Comparison of ENCODE assay signal across 8 cellular contexts in the genomic region with DNA sequence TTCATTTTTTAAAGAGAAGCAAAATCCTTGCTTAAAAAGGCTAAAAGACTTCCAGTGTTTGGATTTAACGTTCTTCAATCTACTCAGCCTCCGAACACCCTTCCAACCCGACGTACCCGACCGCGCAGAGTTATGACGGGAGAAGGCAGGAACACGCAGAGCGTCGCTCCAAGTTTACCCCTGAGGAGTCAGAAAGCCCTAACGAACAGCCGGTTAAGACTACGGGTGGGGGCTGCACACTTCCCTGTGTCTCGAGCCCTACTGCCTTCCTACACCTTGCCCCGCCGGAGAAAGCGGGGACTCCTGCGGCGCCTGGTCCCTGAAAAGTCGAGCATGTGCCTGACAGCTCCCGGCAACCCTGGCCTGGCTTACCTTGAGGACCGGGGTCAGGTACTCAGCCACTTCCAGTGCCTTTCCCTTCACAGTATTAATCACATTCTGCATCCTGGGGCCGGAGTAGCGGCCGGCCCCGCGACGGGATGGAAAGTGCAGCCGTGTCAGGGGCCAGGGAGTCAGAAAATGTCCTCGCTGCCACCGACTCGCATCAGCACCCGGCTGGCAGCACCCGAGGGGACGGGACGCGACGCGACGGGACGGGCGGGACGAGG. TPM values are rescaled to one million over a fixed set of nuclear protein-coding genes. Genes with fewer than 3 reads are reported as not detected.
A peak's percentile ranks its signal among the peaks of the same experiment; 100 is the strongest.
DNase-seq lines count a peak whose midpoint lies in the region; ATAC-seq and TF ChIP-seq lines count a peak whose summit lies in the region.

No MANE protein-coding gene starts in this region.

- H3K4me2 ChIP-seq in OCI-LY3 (ENCODE audit: low read length) (peak overlapping the region; percentile 87), fibroblast of lung (ENCODE audit: extremely low read depth, insufficient read depth, low read length) (peak overlapping the region; percentile 42)

- H3K4me3 Mint-ChIP-seq in Calu3 (ENCODE audit: low read depth, unreplicated experiment): peak overlapping the region; percentile 83
- peak overlapping the region; percentile 90 for H3K4me3 Mint-ChIP-seq in natural killer cell treated with Interleukin-12 subunit alpha and Interleukin-12 subunit beta and Interleukin-15 and Interleukin-18, amount 100 ng/mL, for 72 hours

- H3K9ac ChIP-seq in OCI-LY3 (ENCODE audit: low read length): peak overlapping the region; percentile 95
- H3K9ac ChIP-seq in fibroblast of lung (ENCODE audit: insufficient read depth, low read length): peak overlapping the region; percentile 81

- peak overlapping the region; percentile 94 for H3K27ac Mint-ChIP-seq in Calu3 (ENCODE audit: unreplicated experiment)
- H3K27ac Mint-ChIP-seq in natural killer cell treated with Interleukin-12 subunit alpha and Interleukin-12 subunit beta and Interleukin-15 and Interleukin-18, amount 100 ng/mL, for 72 hours: peak overlapping the region; percentile 91 to 98

- peaks cover 14% of the 10 kb centered on the region for H3K36me3 ChIP-seq in OCI-LY3 (replicated peaks; ENCODE audit: low read depth, low read length)
- no peaks in the 10 kb centered on the region for H3K36me3 ChIP-seq in fibroblast of lung (ENCODE audit: control insufficient read depth, insufficient read depth, low read length)

- no peaks in the 10 kb centered on the region for H3K27me3 Mint-ChIP-seq in Calu3 (ENCODE audit: unreplicated experiment)
- H3K27me3 Mint-ChIP-seq in natural killer cell treated with Interleukin-12 subunit alpha and Interleukin-12 subunit beta and Interleukin-15 and Interleukin-18, amount 100 ng/mL, for 72 hours: no peaks in the 10 kb centered on the region

- CTCF ChIA-PET in Calu3 (lab: Charles Lee): interaction anchor here (1.0 kb wide), 1 partner anchor 41 kb away, joined by 3 read pairs; no protein-coding TSS in a partner anchor

- H3K79me2 ChIP-seq in OCI-LY3 (ENCODE audit: low read length): peaks cover 52% of the 10 kb centered on the region
- H3K79me2 ChIP-seq in fibroblast of lung (ENCODE audit: control insufficient read depth, insufficient read depth, low read length): peaks cover 42% of the 10 kb centered on the region

- H3K4me1 ChIP-seq in OCI-LY3 (ENCODE audit: low read length) (peaks cover 27% of the 10 kb centered on the region), fibroblast of lung (ENCODE audit: control insufficient read depth, extremely low read depth, insufficient read depth, low read length) (peaks cover 9% of the 10 kb centered on the region)

- no peaks in the 10 kb centered on the region for H3K9me3 Mint-ChIP-seq in Calu3 (ENCODE audit: low read depth, unreplicated experiment)
- H3K9me3 Mint-ChIP-seq in natural killer cell treated with Interleukin-12 subunit alpha and Interleukin-12 subunit beta and Interleukin-15 and Interleukin-18, amount 100 ng/mL, for 72 hours: no peaks in the 10 kb centered on the region

- peaks cover 41% of the 10 kb centered on the region for H3K36me3 Mint-ChIP-seq in Calu3 (ENCODE audit: insufficient read depth, unreplicated experiment)
- H3K36me3 Mint-ChIP-seq in natural killer cell treated with Interleukin-12 subunit alpha and Interleukin-12 subunit beta and Interleukin-15 and Interleukin-18, amount 100 ng/mL, for 72 hours: no peaks in the 10 kb centered on the region

- DNase-seq in Calu3: peak; percentile 66
- peak; percentile 76 for DNase-seq in HK-2 (ENCODE audit: unreplicated experiment)
- DNase-seq in activated T-cell treated with anti-CD3 and anti-CD28 coated beads, Interleukin-2, amount 50 U/mL, for 48 hours: peak; percentile 85 to 90
- peak; percentile 88 for DNase-seq in fibroblast of lung (ENCODE audit: low read depth in 2 of 2)
- DNase-seq in natural killer cell treated with Interleukin-12 subunit alpha and Interleukin-12 subunit beta and Interleukin-15 and Interleukin-18, amount 100 ng/mL, for 72 hours (ENCODE audit: low spot score): peak; percentile 71
- peak; percentile 69 for DNase-seq in stimulated activated naive CD4-positive, alpha-beta T cell treated with Interleukin-2 at 50 U/mL for 16 hours (lab: John Stamatoyannopoulos, UW)

- H3K9me3 ChIP-seq in OCI-LY3 (ENCODE audit: insufficient read depth, low read length): peaks cover 4% of the 10 kb centered on the region; the same call in 1 of the 2 replicates
- no peaks in the 10 kb centered on the region for H3K9me3 ChIP-seq in fibroblast of lung (ENCODE audit: control insufficient read depth, insufficient read depth, low read depth, low read length)

- TF ChIP-seq CTCF in Calu3 (IDR thresholded peaks at IDR 0.05; ENCODE audit: unreplicated experiment) (no peak), OCI-LY3 (IDR thresholded peaks at IDR 0.05; ENCODE audit: low read depth, low read length) (no peak), fibroblast of lung (conservative IDR thresholded peaks at IDR 0.05 in 1 of 2, IDR thresholded peaks at IDR 0.05 in 1 of 2; ENCODE audit: low read depth in 1 of 2, low read length in 2 of 2) (no peak)

- H4K20me1 ChIP-seq in OCI-LY3 (ENCODE audit: insufficient read depth, low read length) (no peaks in the 10 kb centered on the region), fibroblast of lung (ENCODE audit: control insufficient read depth, extremely low read depth, insufficient read depth, low read length) (no peaks in the 10 kb centered on the region)

- BruUV-seq in Calu3 (replicated peaks; lab: Mats Ljungman, UMichigan): no TSS peak

- H3K4me3 ChIP-seq in OCI-LY3 (ENCODE audit: low read length): peak overlapping the region; percentile 94
- H3K4me3 ChIP-seq in fibroblast of lung (replicated peaks in 1 of 4; ENCODE audit: control extremely low read depth in 1 of 4, insufficient read depth in 1 of 4, low read depth in 3 of 4, low read length in 4 of 4): peak overlapping the region; percentile 86 to 98 (median 95)

- peak; percentile 39 for ATAC-seq in GM19463 (IDR thresholded peaks at IDR 0.05; ENCODE audit: unreplicated experiment)
- ATAC-seq in natural killer cell treated with Interleukin-12 subunit alpha and Interleukin-12 subunit beta and Interleukin-15 and Interleukin-18, amount 100 ng/mL, for 72 hours: peak; percentile 29 to 54

- peak overlapping the region; percentile 95 for H3K27ac ChIP-seq in OCI-LY3 (ENCODE audit: low read length)
- peak overlapping the region; percentile 94 for H3K27ac ChIP-seq in fibroblast of lung (ENCODE audit: insufficient read depth, low read length)

- H3K4me1 Mint-ChIP-seq in Calu3 (ENCODE audit: low read depth, unreplicated experiment): peaks cover 11% of the 10 kb centered on the region
- H3K4me1 Mint-ChIP-seq in natural killer cell treated with Interleukin-12 subunit alpha and Interleukin-12 subunit beta and Interleukin-15 and Interleukin-18, amount 100 ng/mL, for 72 hours (ENCODE audit: low read depth in 2 of 2): peaks cover 21 to 34% of the 10 kb centered on the region in 2 donors

- H2AFZ ChIP-seq in OCI-LY3 (ENCODE audit: low read depth, low read length) (peak overlapping the region; percentile 71), fibroblast of lung (ENCODE audit: low read length) (peak overlapping the region; percentile 85)

- intact Hi-C loops in Calu3 (cut with micrococcal nuclease; ENCODE audit: unreplicated experiment): no loop called here

- H3K27me3 ChIP-seq in OCI-LY3 (ENCODE audit: low read depth, low read length) (no peaks in the 10 kb centered on the region), fibroblast of lung (ENCODE audit: control insufficient read depth, insufficient read depth, low read length) (no peaks in the 10 kb centered on the region)

RNA-seq across cellular contexts. Expression of gene ATG3, which starts 0.6 kb away (rescaled TPM):
- total RNA-seq in Calu3 (2022) (54.6 and 57.9 TPM in 2 replicates), fibroblast of lung (92.2 and 95.8 TPM in 2 replicates)
- 65.2 and 68.4 TPM in 2 replicates for polyA plus RNA-seq in fibroblast of lung
- polyA plus RNA-seq in fibroblast of lung (2012): 58.9 and 67.2 TPM in 2 replicates
- polyA minus RNA-seq in fibroblast of lung (ENCODE audit: low replicate concordance): 5.7 and 10.9 TPM in 2 replicates
- total RNA-seq in natural killer cell treated with Interleukin-12 subunit alpha and Interleukin-12 subunit beta and Interleukin-15 and Interleukin-18, amount 100 ng/mL, for 72 hours: 10 to 100 TPM; 44.7 to 54.3 TPM

RNA-seq across cellular contexts. Expression of gene SLC35A5, which starts 0.7 kb away (rescaled TPM):
- 18.9 and 21.7 TPM in 2 replicates for total RNA-seq in Calu3 (2022)
- total RNA-seq in fibroblast of lung: 22.6 and 35.3 TPM in 2 replicates
- 44.7 and 70.4 TPM in 2 replicates for polyA plus RNA-seq in fibroblast of lung
- 20.9 and 33.2 TPM in 2 replicates for polyA plus RNA-seq in fibroblast of lung (2012)
- 6.8 and 12.3 TPM in 2 replicates for polyA minus RNA-seq in fibroblast of lung (ENCODE audit: low replicate concordance)
- total RNA-seq in natural killer cell treated with Interleukin-12 subunit alpha and Interleukin-12 subunit beta and Interleukin-15 and Interleukin-18, amount 100 ng/mL, for 72 hours: 10 to 100 TPM in 1 of 2 donors, 1 to 10 TPM in 1; 9.9 to 18.0 TPM

Comparison
In these comparisons a context has a peak if more than half of its experiments do, and no peak if none do; other contexts are left out.
1. Peak in every context shown above with its lines: DNase-seq, ATAC-seq, H3K4me3 ChIP-seq and H3K27ac ChIP-seq.